23 cellular contexts compared by ENCODE assay signal in the genomic region with DNA sequence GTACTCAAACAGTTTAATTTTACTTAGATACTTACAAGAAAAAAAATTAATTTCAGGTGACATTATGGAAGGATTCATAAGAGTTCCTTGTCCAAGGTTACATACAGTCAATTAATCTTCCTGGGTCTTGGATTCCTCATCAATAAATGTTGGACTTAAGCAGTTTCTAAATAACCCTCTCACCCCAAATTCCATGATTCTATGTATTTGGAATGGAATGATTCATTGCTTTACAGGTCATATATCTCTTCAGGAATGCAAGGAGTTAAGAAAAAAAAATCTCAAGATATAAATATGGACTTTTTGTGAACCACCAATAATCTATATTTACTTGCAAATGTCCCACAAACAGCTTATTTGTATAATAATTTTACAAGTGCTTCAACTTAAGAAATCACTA.
DNase-seq lines count a peak whose midpoint lies in the region; ATAC-seq and TF ChIP-seq lines count a peak whose summit lies in the region.
"Had no signal": no experiment of that assay in that cellular context is flagged by ENCODE, and none has a peak within 500 bp of the region (broad histone marks: within the 10 kb centered on the region; RNA-seq: fewer than 3 reads in every experiment).

No MANE protein-coding gene starts in this region.

- no peak overlapping the region for H3K9ac ChIP-seq in HCT116 (ENCODE audit: low read length)
- H3K9ac ChIP-seq: neural progenitor cell had no signal

- POLR2A ChIA-PET in HCT116 (lab: Charles Lee) (no interaction called here), RWPE1 (lab: Yijun Ruan, JAX; ENCODE audit: low non-redundant PET) (no interaction called here)
- POLR2A ChIA-PET in CD4-positive, alpha-beta T cell (lab: Charles Lee), result no interaction called here

- H3K4me3 Mint-ChIP-seq in CD4-positive, alpha-beta T cell, result no peak overlapping the region
- H3K4me3 Mint-ChIP-seq: CD8-positive, alpha-beta memory T cell; neural progenitor cell; stimulated activated naive CD8-positive, alpha-beta T cell treated with anti-CD3 and anti-CD28 coated beads, Interleukin-15, Interleukin-2, amounts not matched to agents 100 ng/mL and 50 ng/mL, for 24 hours had no signal

- CTCF ChIA-PET in HCT116 (lab: Charles Lee) (no interaction called here), RWPE1 (lab: Yijun Ruan, JAX) (interaction anchor here (0.6 kb wide), 1 partner anchor 289 kb away, joined by 3 read pairs; no protein-coding TSS in a partner anchor)
- CTCF ChIA-PET in CD4-positive, alpha-beta T cell (lab: Charles Lee), result no interaction called here

- H4K20me1 ChIP-seq in HCT116 (ENCODE audit: insufficient read depth), result no peaks in the 10 kb centered on the region

- no peaks in the 10 kb centered on the region for H3K27me3 ChIP-seq in HCT116 (ENCODE audit: insufficient read depth, low read length)
- H3K27me3 ChIP-seq in CD4-positive, alpha-beta T cell (ENCODE audit: control insufficient read depth, insufficient read depth, low read length), result no peaks in the 10 kb centered on the region
- H3K27me3 ChIP-seq: neural progenitor cell, testis had no signal

- no peak overlapping the region for H3K27ac ChIP-seq in HCT116 (ENCODE audit: low read depth, low read length)
- H3K27ac ChIP-seq in RWPE1, result no peak overlapping the region
- H3K27ac ChIP-seq in CD4-positive, alpha-beta T cell (ENCODE audit: low read depth, low read length), result no peak overlapping the region
- H3K27ac ChIP-seq: neural progenitor cell, testis had no signal

- no peaks in the 10 kb centered on the region; a peak in 1 of 4 replicates for H3K4me1 ChIP-seq in HCT116 (ENCODE audit: control insufficient read depth in 1 of 2, insufficient read depth in 2 of 2, low read length in 2 of 2)
- H3K4me1 ChIP-seq: BE2C, neural progenitor cell, testis had no signal

- 0 out of 2 replicates have a peak overlapping the region, but pooled peaks have one; percentile 2 for H3K4me2 ChIP-seq in HCT116 (ENCODE audit: low read length)
- H3K4me2 ChIP-seq: neural progenitor cell had no signal

- H3K27ac Mint-ChIP-seq in CD4-positive, alpha-beta T cell, result no peak overlapping the region
- H3K27ac Mint-ChIP-seq: CD8-positive, alpha-beta memory T cell; neural progenitor cell; stimulated activated naive CD8-positive, alpha-beta T cell treated with anti-CD3 and anti-CD28 coated beads, Interleukin-15, Interleukin-2, amounts not matched to agents 100 ng/mL and 50 ng/mL, for 24 hours had no signal

- no peaks in the 10 kb centered on the region for H3K36me3 Mint-ChIP-seq in CD4-positive, alpha-beta T cell (ENCODE audit: low read depth)
- H3K36me3 Mint-ChIP-seq: CD8-positive, alpha-beta memory T cell; neural progenitor cell had no signal

- RAD21 ChIA-PET in HCT116 (lab: Charles Lee; ENCODE audit: low non-redundant PET in 1 of 2, low total read pairs in 2 of 2, uncharacterized antibody in 2 of 2, unreplicated experiment in 2 of 2), result no interaction called here

- H3K4me3 ChIP-seq in HCT116 (replicated peaks in 1 of 2; ENCODE audit: low read depth in 1 of 2, low read length in 2 of 2) (no peak overlapping the region), fibroblast of mammary gland (ENCODE audit: control insufficient read depth, low read depth, low read length) (no peak overlapping the region), retinal pigment epithelial cell (ENCODE audit: low read length) (no peak overlapping the region)
- H3K4me3 ChIP-seq: neural progenitor cell, testis had no signal

- intact Hi-C loops in HCT116 (cut with micrococcal nuclease), result no loop called here
- intact Hi-C loops in CD4-positive, alpha-beta T cell (cut with DNase I, micrococcal nuclease), result no loop called here

- H3K9me3 Mint-ChIP-seq in CD4-positive, alpha-beta T cell, result peaks cover 3% of the 10 kb centered on the region
- H3K9me3 Mint-ChIP-seq: stimulated activated naive CD8-positive, alpha-beta T cell treated with anti-CD3 and anti-CD28 coated beads, Interleukin-15, Interleukin-2, amounts not matched to agents 100 ng/mL and 50 ng/mL, for 24 hours had no signal

- no peaks in the 10 kb centered on the region for H3K9me2 ChIP-seq in HCT116 (ENCODE audit: insufficient read depth)

- no peak for ATAC-seq in HCT116
- ATAC-seq in CD4-positive, alpha-beta T cell (ENCODE audit: poor library complexity), result no peak
- ATAC-seq: activated CD4-positive, CD25-positive, alpha-beta regulatory T cell treated with anti-CD3 and anti-CD28 coated beads, Interleukin-2, amount 50 U/mL, for 24 hours; left ventricle myocardium superior; right cardiac atrium had no signal

- TF ChIP-seq CTCF in HCT116 (IDR thresholded peaks at IDR 0.05 in 2 of 3, conservative IDR thresholded peaks at IDR 0.05 in 1 of 3; ENCODE audit: borderline replicate concordance in 1 of 3, insufficient read depth in 1 of 3, low read depth in 2 of 3, low read length in 2 of 3) (no peak), RWPE1 (conservative IDR thresholded peaks at IDR 0.05; ENCODE audit: low read depth) (no peak), fibroblast of mammary gland (conservative IDR thresholded peaks at IDR 0.05; ENCODE audit: control insufficient read depth, insufficient read depth, low read depth, low read length) (no peak), retinal pigment epithelial cell (conservative IDR thresholded peaks at IDR 0.05; ENCODE audit: low read depth, low read length) (no peak)
- no peak for TF ChIP-seq CTCF in CD4-positive, alpha-beta T cell (IDR thresholded peaks at IDR 0.05)

- no peaks in the 10 kb centered on the region for H3K4me1 Mint-ChIP-seq in CD4-positive, alpha-beta T cell (ENCODE audit: low read depth)
- H3K4me1 Mint-ChIP-seq: CD8-positive, alpha-beta memory T cell had no signal

- no peaks in the 10 kb centered on the region for H3K79me2 ChIP-seq in HCT116 (ENCODE audit: insufficient read depth, low read length)

- DNase-seq in HCT116 (ENCODE audit: low read depth, low spot score) (no peak), RWPE1 (ENCODE audit: low spot score) (peak; percentile 5), fibroblast of mammary gland (ENCODE audit: low read depth) (peak; percentile 2), retinal pigment epithelial cell (ENCODE audit: low read depth) (peak; percentile 28), NCI-H82 treated with DMSO at 0.1 percent for 48 hours (lab: John Stamatoyannopoulos, UW; ENCODE audit: unreplicated experiment) (no peak)
- no peak for DNase-seq in activated naive CD4-positive, alpha-beta T cell treated with Interleukin-2 at 50 U/mL for 16 hours
- no peak for DNase-seq in CD4-positive, alpha-beta T cell
- DNase-seq: activated CD4-positive, alpha-beta T cell treated with anti-CD3 and anti-CD28 coated beads, Interleukin-2, amount 50 U/mL, for 4 hours; activated naive CD4-positive, alpha-beta T cell; BE2C; CD8-positive, alpha-beta memory T cell; KG1; left ventricle myocardium superior; NCI-H1417; NCI-H2029; NCI-H526; right cardiac atrium; SIG-M5; stimulated activated CD4-positive, alpha-beta T cell treated with anti-CD3 and anti-CD28 coated beads, Interleukin-1b, Interleukin-23, amount 100 ng/mL, for 48 hours; testis had no signal

- H3K36me3 ChIP-seq in HCT116 (ENCODE audit: control insufficient read depth in 1 of 2, insufficient read depth in 2 of 2, low read length in 2 of 2), result no peaks in the 10 kb centered on the region
- H3K36me3 ChIP-seq: BE2C, neural progenitor cell had no signal

- peak overlapping the region; percentile 2 for H2AFZ ChIP-seq in HCT116 (ENCODE audit: low read depth, low read length, poor library complexity, severe bottlenecking)

- H3K9me3 ChIP-seq in HCT116 (ENCODE audit: control insufficient read depth in 1 of 2, insufficient read depth in 1 of 2, low read depth in 1 of 2, low read length in 2 of 2), result no peaks in the 10 kb centered on the region
- H3K9me3 ChIP-seq in CD4-positive, alpha-beta T cell (ENCODE audit: control insufficient read depth, low read length), result no peaks in the 10 kb centered on the region
- H3K9me3 ChIP-seq: BE2C, testis had no signal

- TF ChIP-seq POLR2A in HCT116 (IDR thresholded peaks at IDR 0.05; ENCODE audit: borderline replicate concordance, extremely low read depth, insufficient read depth, insufficient read length), result no peak

- peaks cover 6% of the 10 kb centered on the region for H3K27me3 Mint-ChIP-seq in CD4-positive, alpha-beta T cell

- TF ChIP-seq RAD21 in HCT116 (IDR thresholded peaks at IDR 0.05; ENCODE audit: low read depth), result no peak

- no TSS peak for BruUV-seq in HCT116 (replicated peaks; lab: Mats Ljungman, UMichigan)

TF ChIP-seq in HCT116, 20 proteins besides CTCF, POLR2A, EP300 and RAD21:
- no peak for TF ChIP-seq EZH2phosphoT487 (IDR thresholded peaks at IDR 0.05; ENCODE audit: borderline replicate concordance)
- TF ChIP-seq, protein P1, sequence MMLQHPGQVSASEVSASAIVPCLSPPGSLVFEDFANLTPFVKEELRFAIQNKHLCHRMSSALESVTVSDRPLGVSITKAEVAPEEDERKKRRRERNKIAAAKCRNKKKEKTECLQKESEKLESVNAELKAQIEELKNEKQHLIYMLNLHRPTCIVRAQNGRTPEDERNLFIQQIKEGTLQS (IDR thresholded peaks at IDR 0.05), result no peak
- TF ChIP-seq YY1 (IDR thresholded peaks at IDR 0.05; ENCODE audit: extremely low read depth, insufficient replicate concordance, low read depth, low read length), result no peak
- TF ChIP-seq EZH2 (IDR thresholded peaks at IDR 0.05), result no peak
- no peak for TF ChIP-seq SRF (IDR thresholded peaks at IDR 0.05; ENCODE audit: low read depth)
- TF ChIP-seq CBX3 (IDR thresholded peaks at IDR 0.05; ENCODE audit: low read depth), result no peak
- no peak for TF ChIP-seq FOSL1 (IDR thresholded peaks at IDR 0.05; ENCODE audit: low read depth)
- TF ChIP-seq SIN3A (IDR thresholded peaks at IDR 0.05; ENCODE audit: low read depth), result no peak
- no peak for TF ChIP-seq ELF1 (IDR thresholded peaks at IDR 0.05; ENCODE audit: borderline replicate concordance, low read depth)
- TF ChIP-seq EGR1 (IDR thresholded peaks at IDR 0.05; ENCODE audit: low read depth), result no peak
TF ChIP-seq in HCT116: peak in this region for 0.

Comparison
In these comparisons a context has a peak if more than half of its experiments do, and no peak if none do; other contexts are left out.
1. DNase-seq: peak in RWPE1 (single experiment), fibroblast of mammary gland (single experiment) and retinal pigment epithelial cell (single experiment); none in HCT116 (single experiment), activated naive CD4-positive, alpha-beta T cell treated with Interleukin-2 at 50 U/mL for 16 hours (single experiment), NCI-H82 treated with DMSO at 0.1 percent for 48 hours (single experiment) and CD4-positive, alpha-beta T cell (0 of 10).